29 cellular contexts compared by ENCODE assay signal in genomic region chr4:534576-535151, GRCh38. TPM values are rescaled to one million over a fixed set of nuclear protein-coding genes. Genes with fewer than 3 reads are reported as not detected.
"Had no signal": no experiment of that assay in that cellular context is flagged by ENCODE, and none has a peak within 500 bp of the region (broad histone marks: within the 10 kb centered on the region; RNA-seq: fewer than 3 reads in every experiment).

No MANE protein-coding gene starts in this region.

- H3K27me3 Mint-ChIP-seq: activated CD4-positive, alpha-beta memory T cell treated with anti-CD3 and anti-CD28 coated beads, Interleukin-2, amount 10 ng/mL, durations not matched to agents 7 days and 5 days; activated naive CD4-positive, alpha-beta T cell treated with anti-CD3 and anti-CD28 coated beads, Interleukin-2, amount 10 ng/mL, durations not matched to agents 7 days and 5 days; activated T-helper 17 cell treated with anti-CD3 and anti-CD28 coated beads, Interleukin-2, amount 50 U/mL, for 72 hours had no signal

- H3K4me3 Mint-ChIP-seq: activated CD4-positive, alpha-beta memory T cell treated with anti-CD3 and anti-CD28 coated beads, Interleukin-2, amount 10 ng/mL, durations not matched to agents 7 days and 5 days; activated naive CD4-positive, alpha-beta T cell treated with anti-CD3 and anti-CD28 coated beads, Interleukin-2, amount 10 ng/mL, durations not matched to agents 7 days and 5 days; activated T-helper 17 cell treated with anti-CD3 and anti-CD28 coated beads, Interleukin-2, amount 50 U/mL, for 72 hours had no signal

- DNase-seq: activated CD4-positive, alpha-beta memory T cell treated with anti-CD3 and anti-CD28 coated beads, Interleukin-2, amount 10 ng/mL, durations not matched to agents 7 days and 5 days; activated CD4-positive, alpha-beta T cell treated with anti-CD3 and anti-CD28 coated beads, Interleukin-2, amount 50 U/mL, for 1 hour; activated CD4-positive, CD25-positive, alpha-beta regulatory T cell; activated gamma-delta T cell; activated naive CD4-positive, alpha-beta T cell treated with anti-CD3 and anti-CD28 coated beads, Interleukin-2, amount 10 ng/mL, durations not matched to agents 7 days and 5 days; activated T-cell treated with anti-CD3 and anti-CD28 coated beads for 4 hours; amniotic stem cell; body of pancreas; Karpas-422; MM.1S; NCI-H1105 treated with DMSO at 0.1 percent for 48 hours; NCI-H1436 treated with DMSO at 0.1 percent for 48 hours; NCI-H187; NCI-H2081; NCI-H510A treated with DMSO at 0.1 percent for 48 hours; NCI-H69; Right ventricle myocardium superior; SJCRH30; SK-N-SH; T-helper 1 cell had no signal

- H3K4me1 Mint-ChIP-seq: activated CD4-positive, alpha-beta memory T cell treated with anti-CD3 and anti-CD28 coated beads, Interleukin-2, amount 10 ng/mL, durations not matched to agents 7 days and 5 days; activated naive CD4-positive, alpha-beta T cell treated with anti-CD3 and anti-CD28 coated beads, Interleukin-2, amount 10 ng/mL, durations not matched to agents 7 days and 5 days had no signal

- H3K9me3 ChIP-seq: ascending aorta, body of pancreas, Peyer's patch, SK-N-SH had no signal

- H3K27ac ChIP-seq: ascending aorta, body of pancreas, Peyer's patch, RWPE1, SJCRH30, VCaP had no signal

- H3K27ac Mint-ChIP-seq: activated CD4-positive, alpha-beta memory T cell treated with anti-CD3 and anti-CD28 coated beads, Interleukin-2, amount 10 ng/mL, durations not matched to agents 7 days and 5 days; activated naive CD4-positive, alpha-beta T cell treated with anti-CD3 and anti-CD28 coated beads, Interleukin-2, amount 10 ng/mL, durations not matched to agents 7 days and 5 days; activated T-helper 17 cell treated with anti-CD3 and anti-CD28 coated beads, Interleukin-2, amount 50 U/mL, for 72 hours had no signal

- ATAC-seq: activated T-helper 17 cell treated with anti-CD3 and anti-CD28 coated beads, Interleukin-2, amount 50 U/mL, for 72 hours; body of pancreas; K562 had no signal

- H3K4me3 ChIP-seq: ascending aorta, body of pancreas, K562, Peyer's patch, SJCRH30 had no signal

- H3K27me3 ChIP-seq: ascending aorta, body of pancreas, Peyer's patch, SJCRH30 had no signal

- H3K4me1 ChIP-seq: ascending aorta, body of pancreas, Peyer's patch, SJCRH30 had no signal

RNA-seq across cellular contexts. Expression of gene TMEM271, which starts 41.4 kb away (rescaled TPM):
- total RNA-seq: activated CD4-positive, alpha-beta memory T cell treated with anti-CD3 and anti-CD28 coated beads, Interleukin-2, amount 10 ng/mL, durations not matched to agents 7 days and 5 days; activated CD8-positive, alpha-beta memory T cell treated with anti-CD3 and anti-CD28 coated beads for 36 hours; activated T-helper 17 cell treated with anti-CD3 and anti-CD28 coated beads, Interleukin-2, amount 50 U/mL, for 72 hours; ascending aorta; body of pancreas; bronchial epithelial cell; K562; Peyer's patch; Right ventricle myocardium superior; T-helper 2 cell treated with Interferon-gamma antibody and Interleukin-4, amounts not matched to agents 100 ng/mL and 5 ng/mL, for 36 hours had no signal
